In genomic region chr20:51860015-51860882, GRCh38 we compare ENCODE assay signal across 1 cellular context.
TF ChIP-seq lines count a peak whose summit lies in the region.

No MANE protein-coding gene starts in this region.

TF ChIP-seq in HEK293, 187 proteins besides CTCF, POLR2A, EP300 and RAD21 (continued from another document and continues in another):
- TF ChIP-seq REST (tag by site-specific recombination; IDR thresholded peaks at IDR 0.05): no peak
- TF ChIP-seq FEZF1 (tag by site-specific recombination; IDR thresholded peaks at IDR 0.05): peak; percentile 83
- TF ChIP-seq ZNF404 (tag by site-specific recombination; IDR thresholded peaks at IDR 0.05): no peak
- TF ChIP-seq ZNF341 (tag by site-specific recombination; IDR thresholded peaks at IDR 0.05; ENCODE audit: low read depth): no peak
- no peak for TF ChIP-seq ZBTB10 (tag by site-specific recombination; IDR thresholded peaks at IDR 0.05)
- 0 out of 2 replicates have a peak, but pooled peaks have one; percentile 30 for TF ChIP-seq TSHZ1 (tag by site-specific recombination; IDR thresholded peaks at IDR 0.05; ENCODE audit: borderline replicate concordance)
- TF ChIP-seq ZSCAN16 (tag by site-specific recombination; IDR thresholded peaks at IDR 0.05): no peak
- peak; percentile 88; the same call in 1 of the 2 replicates for TF ChIP-seq ZNF561 (tag by site-specific recombination; IDR thresholded peaks at IDR 0.05; ENCODE audit: borderline replicate concordance)
- peak; percentile 90 for TF ChIP-seq ZBTB44 (tag by site-specific recombination; IDR thresholded peaks at IDR 0.05)
- TF ChIP-seq ZFP37 (tag by site-specific recombination; IDR thresholded peaks at IDR 0.05): no peak
- 0 out of 2 replicates have a peak, but pooled peaks have one; percentile 33 for TF ChIP-seq ZNF580 (tag by site-specific recombination; IDR thresholded peaks at IDR 0.05)
- no peak for TF ChIP-seq ZNF211 (tag by site-specific recombination; IDR thresholded peaks at IDR 0.05; ENCODE audit: low read depth)
- TF ChIP-seq ZNF18 (tag by site-specific recombination; IDR thresholded peaks at IDR 0.05): peak; percentile 81
- peak; percentile 60; the same call in 1 of the 2 replicates for TF ChIP-seq KLF10 (tag by site-specific recombination; IDR thresholded peaks at IDR 0.05)
- TF ChIP-seq ZNF513 (tag by site-specific recombination; IDR thresholded peaks at IDR 0.05): no peak
- TF ChIP-seq ZNF174 (tag by site-specific recombination; IDR thresholded peaks at IDR 0.05): no peak
- TF ChIP-seq ELK4 (IDR thresholded peaks at IDR 0.05; ENCODE audit: borderline replicate concordance, low read depth, low read length): no peak
- no peak; the same call in 1 of the 2 replicates for TF ChIP-seq GLI2 (tag by site-specific recombination; IDR thresholded peaks at IDR 0.05; ENCODE audit: borderline replicate concordance, low read depth)
- TF ChIP-seq ZNF132 (tag by site-specific recombination; IDR thresholded peaks at IDR 0.05; ENCODE audit: borderline replicate concordance): no peak
- TF ChIP-seq PBX3 (CRISPR knock-in tag; IDR thresholded peaks at IDR 0.05): no peak
- TF ChIP-seq ZNF549 (tag by site-specific recombination; IDR thresholded peaks at IDR 0.05): no peak
- no peak for TF ChIP-seq ZNF324 (tag by site-specific recombination; IDR thresholded peaks at IDR 0.05)
- TF ChIP-seq YY1 (tag by site-specific recombination; IDR thresholded peaks at IDR 0.05): no peak
- peak; percentile 99 for TF ChIP-seq PRDM6 (tag by site-specific recombination; IDR thresholded peaks at IDR 0.05)
- TF ChIP-seq ZBTB48 (tag by site-specific recombination; IDR thresholded peaks at IDR 0.05): no peak
- peak; percentile 91 for TF ChIP-seq HIC1 (tag by site-specific recombination; IDR thresholded peaks at IDR 0.05)
- TF ChIP-seq ZNF777 (tag by site-specific recombination; IDR thresholded peaks at IDR 0.05; ENCODE audit: borderline replicate concordance): no peak
- TF ChIP-seq ATF2 (tag by site-specific recombination; IDR thresholded peaks at IDR 0.05; ENCODE audit: low read depth): no peak
- TF ChIP-seq ZNF596 (tag by site-specific recombination; IDR thresholded peaks at IDR 0.05): 0 out of 2 replicates have a peak, but pooled peaks have one; percentile 16
